ENCODE assay signal across 12 cellular contexts in genomic region chr2:12177995-12178760, GRCh38.
DNase-seq lines count a peak whose midpoint lies in the region; ATAC-seq and TF ChIP-seq lines count a peak whose summit lies in the region.
"Had no signal": no experiment of that assay in that cellular context is flagged by ENCODE, and none has a peak within 500 bp of the region (broad histone marks: within the 10 kb centered on the region; RNA-seq: fewer than 3 reads in every experiment).

No MANE protein-coding gene starts in this region.

- no peak overlapping the region for H3K4me3 Mint-ChIP-seq in activated CD4-positive, alpha-beta T cell treated with anti-CD3 and anti-CD28 coated beads, Interleukin-2, amount 10 ng/mL, durations not matched to agents 7 days and 5 days
- no peak overlapping the region for H3K4me3 Mint-ChIP-seq in nephron progenitor cell

- no peaks in the 10 kb centered on the region for H3K9me3 Mint-ChIP-seq in activated CD4-positive, alpha-beta T cell treated with anti-CD3 and anti-CD28 coated beads, Interleukin-2, amount 10 ng/mL, durations not matched to agents 7 days and 5 days
- no peaks in the 10 kb centered on the region for H3K9me3 Mint-ChIP-seq in nephron progenitor cell

- H3K36me3 ChIP-seq in KOPT-K1 (ENCODE audit: insufficient read depth, low read length), result no peaks in the 10 kb centered on the region
- no peaks in the 10 kb centered on the region for H3K36me3 ChIP-seq in colonic mucosa
- H3K36me3 ChIP-seq in spleen, result no peaks in the 10 kb centered on the region
- H3K36me3 ChIP-seq: suprapubic skin had no signal

- TF ChIP-seq CTCF in colonic mucosa (IDR thresholded peaks at IDR 0.05) (no peak), spleen (IDR thresholded peaks at IDR 0.05 in 8 of 11, conservative IDR thresholded peaks at IDR 0.05 in 3 of 11) (no peak), nephron progenitor cell (IDR thresholded peaks at IDR 0.05) (no peak)

- DNase-seq in activated CD4-positive, alpha-beta T cell treated with anti-CD3 and anti-CD28 coated beads, Interleukin-2, amount 10 ng/mL, durations not matched to agents 7 days and 5 days, result no peak
- no peak for DNase-seq in activated CD4-positive, alpha-beta T cell treated with anti-CD3 and anti-CD28 coated beads, Interleukin-2, amount 50 U/mL, for 48 hours
- DNase-seq in colonic mucosa (no peak), spleen (no peak), nephron progenitor cell (no peak), NCI-H2107 treated with DMSO at 0.1 percent for 48 hours (lab: John Stamatoyannopoulos, UW; ENCODE audit: unreplicated experiment) (no peak)
- DNase-seq: DMS153; NCI-H146; stimulated activated CD4-positive, alpha-beta T cell treated with anti-CD3 and anti-CD28 coated beads, Interleukin-4, amount 100 ng/mL, for 4 hours had no signal

- H3K27me3 Mint-ChIP-seq in activated CD4-positive, alpha-beta T cell treated with anti-CD3 and anti-CD28 coated beads, Interleukin-2, amount 10 ng/mL, durations not matched to agents 7 days and 5 days, result peaks cover 3% of the 10 kb centered on the region
- peaks cover 3% of the 10 kb centered on the region for H3K27me3 Mint-ChIP-seq in nephron progenitor cell (ENCODE audit: low read depth, poor library complexity)

- no peak overlapping the region for H3K9ac ChIP-seq in colonic mucosa (ENCODE audit: low read depth in 2 of 2, low read length in 2 of 2)

- H3K27ac ChIP-seq in KOPT-K1 (ENCODE audit: low read depth, low read length, poor library complexity, severe bottlenecking) (peak overlapping the region; percentile 62), colonic mucosa (peak overlapping the region; percentile 30), spleen (peak overlapping the region in 7 of 8 donors; percentile 3 to 68 (median 42))
- H3K27ac ChIP-seq: suprapubic skin had no signal

- no peak for ATAC-seq in HG03196 (IDR thresholded peaks at IDR 0.05; ENCODE audit: unreplicated experiment)

- POLR2A ChIA-PET in activated CD4-positive, alpha-beta T cell treated with anti-CD3 and anti-CD28 coated beads, Interleukin-2, amount 10 ng/mL, durations not matched to agents 7 days and 5 days (lab: Charles Lee), result no interaction called here

- peak overlapping the region; percentile 80 for H3K27ac Mint-ChIP-seq in activated CD4-positive, alpha-beta T cell treated with anti-CD3 and anti-CD28 coated beads, Interleukin-2, amount 10 ng/mL, durations not matched to agents 7 days and 5 days
- no peak overlapping the region for H3K27ac Mint-ChIP-seq in nephron progenitor cell

- H3K4me3 ChIP-seq in colonic mucosa (no peak overlapping the region), spleen (no peak overlapping the region)
- H3K4me3 ChIP-seq: suprapubic skin had no signal

- TF ChIP-seq POLR2A in spleen (IDR thresholded peaks at IDR 0.05), result no peak

- CTCF ChIA-PET in activated CD4-positive, alpha-beta T cell treated with anti-CD3 and anti-CD28 coated beads, Interleukin-2, amount 10 ng/mL, durations not matched to agents 7 days and 5 days (lab: Charles Lee), result interaction anchor here (1.1 to 1.6 kb wide), 2 partner anchors 9 to 16 kb away, joined by 4 to 7 read pairs; no protein-coding TSS in a partner anchor

- no peaks in the 10 kb centered on the region for H3K36me3 Mint-ChIP-seq in activated CD4-positive, alpha-beta T cell treated with anti-CD3 and anti-CD28 coated beads, Interleukin-2, amount 10 ng/mL, durations not matched to agents 7 days and 5 days (ENCODE audit: low read depth)
- H3K36me3 Mint-ChIP-seq in nephron progenitor cell (ENCODE audit: low read depth), result no peaks in the 10 kb centered on the region

- no peaks in the 10 kb centered on the region for H3K4me1 ChIP-seq in colonic mucosa
- peaks cover 11 to 29% (median 19%) of the 10 kb centered on the region in 6 donors for H3K4me1 ChIP-seq in spleen

- no peaks in the 10 kb centered on the region for H3K9me3 ChIP-seq in KOPT-K1 (ENCODE audit: insufficient read depth, low read length, poor library complexity, severe bottlenecking)
- H3K9me3 ChIP-seq in colonic mucosa, result no peaks in the 10 kb centered on the region
- H3K9me3 ChIP-seq in spleen, result no peaks in the 10 kb centered on the region
- H3K9me3 ChIP-seq: suprapubic skin had no signal

- H3K27me3 ChIP-seq in colonic mucosa (no peaks in the 10 kb centered on the region), spleen (replicated peaks in 1 of 7) (no peaks in the 10 kb centered on the region)

- H3K4me1 Mint-ChIP-seq in activated CD4-positive, alpha-beta T cell treated with anti-CD3 and anti-CD28 coated beads, Interleukin-2, amount 10 ng/mL, durations not matched to agents 7 days and 5 days, result peaks cover 33% of the 10 kb centered on the region
- H3K4me1 Mint-ChIP-seq in nephron progenitor cell, result peaks cover 30% of the 10 kb centered on the region

- WGBS in spleen, 5 donors, result 77 to 92% (median 83%) methylated on average over 4 of the region's 4 CpGs

- intact Hi-C loops in colonic mucosa (cut with DNase I) (no loop called here), spleen (cut with DNase I; ENCODE audit: low total_unique reads) (no loop called here)
